ENCODE assay signal across 8 cellular contexts in the genomic region with DNA sequence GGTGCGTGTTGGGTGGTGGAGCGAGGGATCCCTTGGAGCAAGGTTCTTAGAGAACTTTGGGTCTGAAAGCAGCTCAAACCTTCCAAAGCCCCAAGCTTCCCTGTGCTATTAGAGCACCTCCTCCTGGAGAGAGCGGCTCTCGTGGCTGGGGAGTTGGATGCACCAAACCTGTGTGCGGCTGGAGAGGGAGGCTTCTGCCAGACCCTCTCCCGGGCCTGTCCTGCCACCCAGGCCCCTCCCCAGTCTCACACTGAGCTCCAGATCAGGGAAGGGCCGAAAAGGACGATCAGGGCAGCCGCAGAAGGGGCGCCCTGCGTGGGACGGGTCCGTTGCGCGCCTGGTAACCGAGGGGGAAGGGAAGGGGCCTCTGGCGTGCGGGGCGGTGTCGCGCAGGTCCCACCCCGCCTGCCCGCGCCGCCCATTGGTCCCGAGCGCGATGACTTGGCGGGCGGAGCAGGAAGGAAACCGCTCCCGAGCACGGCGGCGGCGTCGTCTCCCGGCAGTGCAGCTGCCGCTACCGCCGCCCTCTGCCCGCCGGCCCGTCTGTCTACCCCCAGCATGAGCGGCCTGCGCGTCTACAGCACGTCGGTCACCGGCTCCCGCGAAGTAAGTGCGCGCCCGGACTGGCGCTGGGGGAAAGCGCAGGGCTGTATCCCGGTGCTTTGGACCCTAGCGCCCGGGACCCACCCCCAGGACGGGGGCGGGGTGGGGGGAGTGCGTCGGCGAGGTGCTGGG. TPM values are rescaled to one million over a fixed set of nuclear protein-coding genes. Genes with fewer than 3 reads are reported as not detected.
DNase-seq lines count a peak whose midpoint lies in the region; ATAC-seq and TF ChIP-seq lines count a peak whose summit lies in the region.

A gene (plus strand): TSS at position 489 of the 735 bp plus-strand sequence. CDS start 70 bp downstream, at position 559.

- H3K4me1 Mint-ChIP-seq in endodermal cell = peaks cover 32% of the 10 kb centered on the region

- peak; percentile 50 for ATAC-seq in HG03520 (IDR thresholded peaks at IDR 0.05; ENCODE audit: unreplicated experiment)

- peak within 1 kb of the TSS; percentile 76 for H3K4me3 Mint-ChIP-seq in endodermal cell

- peak; percentile 67 for TF ChIP-seq CTCF in endodermal cell (conservative IDR thresholded peaks at IDR 0.05)

- no peaks in the 10 kb centered on the region for H3K27me3 ChIP-seq in endodermal cell (ENCODE audit: control insufficient read depth, insufficient read depth, low read length, poor library complexity, severe bottlenecking)

- WGBS in endodermal cell (ENCODE audit: insufficient coverage in 1 of 2, insufficient read length in 1 of 2), 2 experiments = 0 to 2% methylated on average over 18 to 65 of the region's 65 CpGs
- 0 to 2% methylated on average over 43 to 59 of the region's 65 CpGs for WGBS in mesodermal cell (ENCODE audit: insufficient coverage in 2 of 2), 2 experiments

- no peaks in the 10 kb centered on the region for H3K9me3 Mint-ChIP-seq in endodermal cell

- no peaks in the 10 kb centered on the region for H3K27me3 Mint-ChIP-seq in endodermal cell (ENCODE audit: insufficient read depth)

- DNase-seq in C1 segment of cervical spinal cord (lab: John Stamatoyannopoulos, UW) (peak in 13 of 14 donors; percentile 50 to 85 (median 74)), GM19240 (ENCODE audit: insufficient read length, low spot score) (peak; percentile 70), NOMO-1 treated with dmso at 0.1 percent for 144 hours (lab: John Stamatoyannopoulos, UW; ENCODE audit: unreplicated experiment) (peak; percentile 78), endodermal cell (peak; percentile 93)
- peak; percentile 72 for DNase-seq in activated CD8-positive, alpha-beta memory T cell treated with anti-CD3 and anti-CD28 coated beads, Interleukin-2, amount 50 U/mL, for 1 hour (ENCODE audit: extremely low read depth)
- DNase-seq in stimulated activated CD8-positive, alpha-beta memory T cell treated with anti-CD3 and anti-CD28 coated beads, Interleukin-15, amount 100 ng/mL, for 4 hours (ENCODE audit: low read depth in 2 of 2) = peak; percentile 64 to 68

- H3K36me3 Mint-ChIP-seq in endodermal cell (ENCODE audit: low read depth) = peaks cover 36% of the 10 kb centered on the region

- H3K36me3 ChIP-seq in endodermal cell (ENCODE audit: control insufficient read depth, insufficient read depth, low read length) = peaks cover 36% of the 10 kb centered on the region
- H3K36me3 ChIP-seq in mesodermal cell (ENCODE audit: control insufficient read depth, insufficient read depth, low read length) = peaks cover 67% of the 10 kb centered on the region

- H3K9me3 ChIP-seq in endodermal cell (ENCODE audit: control insufficient read depth, low read length) = no peaks in the 10 kb centered on the region
- H3K9me3 ChIP-seq in mesodermal cell (ENCODE audit: control insufficient read depth, low read length) = no peaks in the 10 kb centered on the region

- H3K27ac ChIP-seq in endodermal cell (ENCODE audit: low read depth, low read length) (peak within 1 kb of the TSS; percentile 73), mesodermal cell (ENCODE audit: low read depth, low read length, severe bottlenecking) (peak within 1 kb of the TSS; percentile 87)

- peak within 1 kb of the TSS; percentile 56 for H3K9ac ChIP-seq in endodermal cell (ENCODE audit: extremely low read depth, low read length, poor library complexity, severe bottlenecking)

- H3K4me1 ChIP-seq in endodermal cell (ENCODE audit: control insufficient read depth, insufficient read depth, low read length) = peaks cover 14% of the 10 kb centered on the region
- peaks cover 79% of the 10 kb centered on the region for H3K4me1 ChIP-seq in mesodermal cell (ENCODE audit: control insufficient read depth, insufficient read depth, low read length, poor library complexity, severe bottlenecking)

- H3K4me3 ChIP-seq in endodermal cell (ENCODE audit: low read length) = peak within 1 kb of the TSS; percentile 86
- H3K4me3 ChIP-seq in mesodermal cell (ENCODE audit: extremely low read depth, insufficient read depth, low read length, poor library complexity, severe bottlenecking) = peak within 1 kb of the TSS; percentile 82

- H3K27ac Mint-ChIP-seq in endodermal cell = peak within 1 kb of the TSS; percentile 97

RNA-seq across cellular contexts. Expression of the gene that starts here (rescaled TPM):
- 100 to 1,000 TPM; 119 to 132 TPM for total RNA-seq in endodermal cell
- polyA plus RNA-seq in endodermal cell (2013, experiment 1 of 2) = 187 TPM
- 194 TPM for polyA plus RNA-seq in endodermal cell (2013, experiment 2 of 2)
- polyA plus RNA-seq in mesodermal cell (2013, experiment 1 of 2) = 398 TPM
- polyA plus RNA-seq in mesodermal cell (2013, experiment 2 of 2) = 334 TPM

Comparison
In these comparisons a context has a peak if more than half of its experiments do, and no peak if none do; other contexts are left out.
1. Peak in every context shown above with its lines: DNase-seq, ATAC-seq, H3K4me3 ChIP-seq and H3K27ac ChIP-seq.